In genomic region chr5:156706631-156707030, GRCh38 we compare ENCODE assay signal across 22 cellular contexts.
"Had no signal": no experiment of that assay in that cellular context is flagged by ENCODE, and none has a peak within 500 bp of the region (broad histone marks: within the 10 kb centered on the region; RNA-seq: fewer than 3 reads in every experiment).

No MANE protein-coding gene starts in this region.

- H3K9me3 ChIP-seq: esophagus muscularis mucosa, gastroesophageal sphincter, left lung, lower lobe of right lung, ovary, right atrium auricular region, sigmoid colon, stomach, thoracic aorta, transverse colon had no signal

- ATAC-seq: gastroesophageal sphincter; left lung; lower lobe of right lung; natural killer cell treated with Interleukin-12 subunit alpha and Interleukin-12 subunit beta and Interleukin-15 and Interleukin-18, amount 100 ng/mL, for 72 hours had no signal

- H3K36me3 ChIP-seq: esophagus muscularis mucosa, gastroesophageal sphincter, left lung, lower lobe of right lung, neural progenitor cell, ovary, right atrium auricular region, sigmoid colon, stomach, thoracic aorta, transverse colon had no signal

- H3K4me3 Mint-ChIP-seq: immature natural killer cell; memory B cell; natural killer cell treated with Interleukin-12 subunit alpha and Interleukin-12 subunit beta and Interleukin-15 and Interleukin-18, amount 100 ng/mL, for 72 hours; neural progenitor cell had no signal

- H3K27ac ChIP-seq: epithelial cell of prostate, esophagus muscularis mucosa, gastroesophageal sphincter, left lung, lower lobe of right lung, neural progenitor cell, ovary, sigmoid colon, skin epidermis, stomach, thoracic aorta, transverse colon had no signal

- DNase-seq: effector memory CD4-positive, alpha-beta T cell; glutamatergic neuron; immature natural killer cell; left lung; lower lobe of right lung; midbrain; nucleus accumbens; ovary; sigmoid colon; stimulated activated naive CD4-positive, alpha-beta T cell; stomach; substantia nigra; transverse colon had no signal

- H2AFZ ChIP-seq: neural progenitor cell had no signal

- H3K4me2 ChIP-seq: neural progenitor cell had no signal

- H3K4me3 ChIP-seq: esophagus muscularis mucosa, gastroesophageal sphincter, left lung, lower lobe of right lung, neural progenitor cell, ovary, right atrium auricular region, sigmoid colon, skin epidermis, stomach, thoracic aorta, transverse colon had no signal

- H3K9ac ChIP-seq: neural progenitor cell had no signal

- H3K27ac Mint-ChIP-seq: immature natural killer cell; memory B cell; natural killer cell treated with Interleukin-12 subunit alpha and Interleukin-12 subunit beta and Interleukin-15 and Interleukin-18, amount 100 ng/mL, for 72 hours; neural progenitor cell had no signal

- H3K27me3 ChIP-seq: esophagus muscularis mucosa, gastroesophageal sphincter, left lung, neural progenitor cell, ovary, right atrium auricular region, sigmoid colon, stomach, transverse colon had no signal

- H3K4me1 Mint-ChIP-seq: immature natural killer cell, memory B cell, neural progenitor cell had no signal

- H3K4me1 ChIP-seq: esophagus muscularis mucosa, gastroesophageal sphincter, left lung, lower lobe of right lung, neural progenitor cell, right atrium auricular region, sigmoid colon, stomach, transverse colon had no signal

- H3K36me3 Mint-ChIP-seq: immature natural killer cell, memory B cell, neural progenitor cell had no signal

- H3K9me3 Mint-ChIP-seq: immature natural killer cell; memory B cell; natural killer cell treated with Interleukin-12 subunit alpha and Interleukin-12 subunit beta and Interleukin-15 and Interleukin-18, amount 100 ng/mL, for 72 hours; neural progenitor cell had no signal
